In the genomic region with DNA sequence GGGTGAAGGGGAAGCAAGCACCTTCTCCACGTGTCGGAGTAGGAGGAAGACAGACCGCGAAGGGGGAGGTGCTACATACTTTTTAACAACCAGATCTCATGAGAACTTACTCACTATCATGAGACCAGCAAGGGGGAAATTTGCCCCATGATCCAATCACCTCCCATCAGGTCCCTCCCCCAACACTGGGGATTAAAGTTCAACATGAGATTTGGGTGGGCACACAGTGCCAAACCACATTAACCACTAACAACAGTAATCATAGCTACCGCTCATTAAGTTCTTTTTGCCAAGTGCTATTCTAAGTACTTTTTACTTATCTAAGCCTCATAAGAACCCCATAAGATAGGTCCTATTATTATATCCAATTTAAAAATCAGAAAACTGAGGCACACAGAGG, we compare ENCODE assay signal across 28 cellular contexts.
"Had no signal": no experiment of that assay in that cellular context is flagged by ENCODE, and none has a peak within 500 bp of the region (broad histone marks: within the 10 kb centered on the region; RNA-seq: fewer than 3 reads in every experiment).

No MANE protein-coding gene starts in this region.

- DNase-seq: dermis blood vessel endothelial cell; effector memory CD4-positive, alpha-beta T cell; erythroblast; esophagus squamous epithelium; foreskin melanocyte; hypothalamus; immature natural killer cell; islet precursor cell; kidney glomerular epithelial cell; mucosa of descending colon; naive thymus-derived CD4-positive, alpha-beta T cell; nephron progenitor cell; nucleus accumbens; retina; sigmoid colon; spleen; stimulated activated CD4-positive, alpha-beta T cell treated with anti-CD3 and anti-CD28 coated beads, Interleukin-4, amount 100 ng/mL, for 4 hours; stimulated activated naive B cell treated with anti-CD40 and anti-IgM and Interleukin-4, amounts not matched to agents 10 μg/mL and 1 μg/mL and 100 μg/mL, for 72 hours; transverse colon; upper lobe of right lung had no signal

- H3K27ac ChIP-seq: coronary artery, esophagus squamous epithelium, sigmoid colon, skin epidermis, spleen, thoracic aorta, transverse colon, upper lobe of right lung had no signal

- H3K9me3 ChIP-seq: esophagus squamous epithelium, mucosa of descending colon, sigmoid colon, spleen, thoracic aorta, transverse colon, upper lobe of right lung had no signal

- H3K9me3 Mint-ChIP-seq: memory B cell; nephron progenitor cell; stimulated activated naive B cell treated with anti-CD40 and anti-IgM and Interleukin-4, amounts not matched to agents 10 μg/mL and 1 μg/mL and 100 μg/mL, for 72 hours; stimulated activated naive CD8-positive, alpha-beta T cell treated with anti-CD3 and anti-CD28 coated beads, Interleukin-15, Interleukin-2, amounts not matched to agents 100 ng/mL and 50 ng/mL, for 24 hours had no signal

- ATAC-seq: left lobe of liver; mucosa of descending colon; naive thymus-derived CD4-positive, alpha-beta T cell; stimulated activated naive B cell treated with anti-CD40 and anti-IgM and Interleukin-4, amounts not matched to agents 10 μg/mL and 1 μg/mL and 100 μg/mL, for 72 hours; upper lobe of right lung had no signal

- H3K4me3 ChIP-seq: coronary artery, esophagus squamous epithelium, lung, mucosa of descending colon, sigmoid colon, skin epidermis, spleen, thoracic aorta, transverse colon, upper lobe of right lung had no signal

- H3K36me3 Mint-ChIP-seq: immature natural killer cell; memory B cell; mesothelial cell of epicardium; naive thymus-derived CD4-positive, alpha-beta T cell; stimulated activated naive B cell treated with anti-CD40 and anti-IgM and Interleukin-4, amounts not matched to agents 10 μg/mL and 1 μg/mL and 100 μg/mL, for 72 hours had no signal

- H3K27me3 ChIP-seq: esophagus squamous epithelium, sigmoid colon, spleen, transverse colon, upper lobe of right lung had no signal

- H3K36me3 ChIP-seq: esophagus squamous epithelium, sigmoid colon, spleen, thoracic aorta, transverse colon, upper lobe of right lung had no signal

- H3K4me1 ChIP-seq: esophagus squamous epithelium, sigmoid colon, transverse colon, upper lobe of right lung had no signal

- H3K4me1 Mint-ChIP-seq: immature natural killer cell; memory B cell; naive thymus-derived CD4-positive, alpha-beta T cell; nephron progenitor cell; stimulated activated naive B cell treated with anti-CD40 and anti-IgM and Interleukin-4, amounts not matched to agents 10 μg/mL and 1 μg/mL and 100 μg/mL, for 72 hours had no signal

- H3K27ac Mint-ChIP-seq: immature natural killer cell; memory B cell; mesothelial cell of epicardium; naive thymus-derived CD4-positive, alpha-beta T cell; nephron progenitor cell; stimulated activated naive B cell treated with anti-CD40 and anti-IgM and Interleukin-4, amounts not matched to agents 10 μg/mL and 1 μg/mL and 100 μg/mL, for 72 hours; stimulated activated naive CD8-positive, alpha-beta T cell treated with anti-CD3 and anti-CD28 coated beads, Interleukin-15, Interleukin-2, amounts not matched to agents 100 ng/mL and 50 ng/mL, for 24 hours had no signal

- H3K4me3 Mint-ChIP-seq: immature natural killer cell; memory B cell; mesothelial cell of epicardium; naive thymus-derived CD4-positive, alpha-beta T cell; nephron progenitor cell; stimulated activated naive B cell treated with anti-CD40 and anti-IgM and Interleukin-4, amounts not matched to agents 10 μg/mL and 1 μg/mL and 100 μg/mL, for 72 hours; stimulated activated naive CD8-positive, alpha-beta T cell treated with anti-CD3 and anti-CD28 coated beads, Interleukin-15, Interleukin-2, amounts not matched to agents 100 ng/mL and 50 ng/mL, for 24 hours had no signal
